ENCODE assay signal across 8 cellular contexts in the genomic region with DNA sequence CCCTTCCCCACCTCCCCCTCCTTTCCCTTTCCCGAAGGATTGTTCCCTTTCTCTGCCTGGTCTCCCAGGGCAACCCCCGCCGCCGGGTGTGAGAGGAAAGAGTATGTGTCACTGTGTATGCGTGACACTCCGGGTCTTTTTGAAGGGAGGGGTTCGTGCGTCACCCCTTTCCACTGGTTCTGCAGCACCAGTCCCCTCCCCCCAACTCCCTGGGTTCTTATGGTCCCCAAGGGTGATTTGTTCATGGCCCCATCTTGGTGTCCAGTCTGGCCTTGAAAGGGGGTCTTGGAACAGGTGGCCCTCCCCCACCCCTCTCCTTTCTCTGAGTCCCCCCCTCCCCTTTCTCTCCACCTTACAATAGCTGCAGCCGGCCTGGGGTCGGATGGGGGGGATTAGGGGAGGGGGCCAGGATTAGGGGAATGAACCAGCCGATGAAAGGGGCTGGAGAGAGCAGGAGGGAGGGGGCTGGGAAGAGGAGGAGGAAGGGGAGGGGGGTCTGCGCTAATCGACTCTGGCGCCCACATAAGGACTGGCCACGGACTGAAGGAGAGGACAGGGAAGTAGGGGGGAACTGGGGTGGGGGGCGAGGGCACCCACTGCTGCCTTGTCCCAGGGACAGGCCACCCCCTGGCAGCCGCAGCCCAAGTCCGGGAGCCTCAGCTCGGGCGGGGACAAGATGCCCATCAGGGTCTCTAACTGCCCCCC. TPM values are rescaled to one million over a fixed set of nuclear protein-coding genes. Genes with fewer than 3 reads are reported as not detected.
DNase-seq lines count a peak whose midpoint lies in the region; ATAC-seq and TF ChIP-seq lines count a peak whose summit lies in the region.

No MANE protein-coding gene starts in this region.

- H3K27me3 ChIP-seq in adipocyte (replicated peaks; ENCODE audit: control insufficient read depth, insufficient read depth, low read length): no peaks in the 10 kb centered on the region

- no peak for TF ChIP-seq CTCF in type B pancreatic cell (conservative IDR thresholded peaks at IDR 0.05)

- H3K9ac ChIP-seq in adipocyte (ENCODE audit: low read length): peak overlapping the region; percentile 99

- H3K4me3 Mint-ChIP-seq in activated naive CD4-positive, alpha-beta T cell treated with anti-CD3 and anti-CD28 coated beads, Interleukin-2, amount 10 ng/mL, durations not matched to agents 7 days and 5 days: peak overlapping the region; percentile 84
- peak overlapping the region; percentile 100 for H3K4me3 Mint-ChIP-seq in type B pancreatic cell

- peak overlapping the region; percentile 95 for H3K4me3 ChIP-seq in adipocyte (ENCODE audit: low read length)

- H3K9me3 Mint-ChIP-seq in activated naive CD4-positive, alpha-beta T cell treated with anti-CD3 and anti-CD28 coated beads, Interleukin-2, amount 10 ng/mL, durations not matched to agents 7 days and 5 days: no peaks in the 10 kb centered on the region
- no peaks in the 10 kb centered on the region for H3K9me3 Mint-ChIP-seq in type B pancreatic cell

- peaks cover 61% of the 10 kb centered on the region for H3K4me1 Mint-ChIP-seq in activated naive CD4-positive, alpha-beta T cell treated with anti-CD3 and anti-CD28 coated beads, Interleukin-2, amount 10 ng/mL, durations not matched to agents 7 days and 5 days
- peaks cover 57% of the 10 kb centered on the region for H3K4me1 Mint-ChIP-seq in type B pancreatic cell (ENCODE audit: unreplicated experiment)

- ATAC-seq in HG03460 (IDR thresholded peaks at IDR 0.05; ENCODE audit: unreplicated experiment) (no peak), HG02981 (IDR thresholded peaks at IDR 0.05; ENCODE audit: unreplicated experiment) (no peak)

- H3K36me3 ChIP-seq in adipocyte (ENCODE audit: control insufficient read depth, insufficient read depth, low read length, severe bottlenecking): peaks cover 38% of the 10 kb centered on the region

- peaks cover 48% of the 10 kb centered on the region for H3K4me1 ChIP-seq in adipocyte (ENCODE audit: control insufficient read depth, insufficient read depth, low read length)

- CTCF ChIA-PET in activated naive CD4-positive, alpha-beta T cell treated with anti-CD3 and anti-CD28 coated beads, Interleukin-2, amount 10 ng/mL, durations not matched to agents 7 days and 5 days (lab: Charles Lee): no interaction called here

- peaks cover 45% of the 10 kb centered on the region for H3K36me3 Mint-ChIP-seq in activated naive CD4-positive, alpha-beta T cell treated with anti-CD3 and anti-CD28 coated beads, Interleukin-2, amount 10 ng/mL, durations not matched to agents 7 days and 5 days
- peaks cover 26% of the 10 kb centered on the region for H3K36me3 Mint-ChIP-seq in type B pancreatic cell

- H3K27me3 Mint-ChIP-seq in activated naive CD4-positive, alpha-beta T cell treated with anti-CD3 and anti-CD28 coated beads, Interleukin-2, amount 10 ng/mL, durations not matched to agents 7 days and 5 days: peaks cover 2% of the 10 kb centered on the region
- H3K27me3 Mint-ChIP-seq in type B pancreatic cell: no peaks in the 10 kb centered on the region

- no peak for DNase-seq in activated naive CD4-positive, alpha-beta T cell treated with anti-CD3 and anti-CD28 coated beads, Interleukin-2, amount 10 ng/mL, durations not matched to agents 7 days and 5 days
- no peak for DNase-seq in activated naive CD4-positive, alpha-beta T cell treated with anti-CD3 and anti-CD28 coated beads, Interleukin-2, amount 50 U/mL, for 16 hours
- DNase-seq in adipocyte (ENCODE audit: low read depth): peak; percentile 47
- peak; percentile 68 for DNase-seq in left kidney (ENCODE audit: low read depth, low spot score)
- DNase-seq in type B pancreatic cell (ENCODE audit: extremely low spot score, unreplicated experiment): no peak
- no peak for DNase-seq in NCI-H2081 (lab: John Stamatoyannopoulos, UW)

- H3K27ac Mint-ChIP-seq in activated naive CD4-positive, alpha-beta T cell treated with anti-CD3 and anti-CD28 coated beads, Interleukin-2, amount 10 ng/mL, durations not matched to agents 7 days and 5 days: no peak overlapping the region
- H3K27ac Mint-ChIP-seq in type B pancreatic cell: peak overlapping the region; percentile 99

- H3K9me3 ChIP-seq in adipocyte (ENCODE audit: control insufficient read depth, low read length): no peaks in the 10 kb centered on the region

RNA-seq across cellular contexts. Expression of gene RING1, which starts 1.3 kb away (rescaled TPM):
- total RNA-seq in type B pancreatic cell (ENCODE audit: low replicate concordance): 44.5 and 60.4 TPM in 2 replicates

RNA-seq across cellular contexts. Expression of gene HSD17B8, which starts 2.6 kb away (rescaled TPM):
- total RNA-seq in type B pancreatic cell (ENCODE audit: low replicate concordance): 13.9 and 15.7 TPM in 2 replicates

RNA-seq across cellular contexts. Expression of gene SLC39A7, which starts 6.3 kb away (rescaled TPM):
- total RNA-seq in type B pancreatic cell (ENCODE audit: low replicate concordance): 147 and 202 TPM in 2 replicates

RNA-seq across cellular contexts. Expression of gene RXRB, which starts 6.6 kb away (rescaled TPM):
- 49.2 and 61.9 TPM in 2 replicates for total RNA-seq in type B pancreatic cell (ENCODE audit: low replicate concordance)

RNA-seq across cellular contexts. Expression of gene COL11A2, which starts 14.7 kb away (rescaled TPM):
- total RNA-seq in type B pancreatic cell (ENCODE audit: low replicate concordance): 1.3 and 11.9 TPM in 2 replicates

Comparison
In these comparisons a context has a peak if more than half of its experiments do, and no peak if none do; other contexts are left out.
1. DNase-seq: peak in adipocyte (single experiment) and left kidney (single experiment); none in activated naive CD4-positive, alpha-beta T cell treated with anti-CD3 and anti-CD28 coated beads, Interleukin-2, amount 10 ng/mL, durations not matched to agents 7 days and 5 days (single experiment), activated naive CD4-positive, alpha-beta T cell treated with anti-CD3 and anti-CD28 coated beads, Interleukin-2, amount 50 U/mL, for 16 hours (single experiment), type B pancreatic cell (single experiment) and NCI-H2081 (0 of 2).